ENCODE assay signal across 2 cellular contexts in the genomic region with DNA sequence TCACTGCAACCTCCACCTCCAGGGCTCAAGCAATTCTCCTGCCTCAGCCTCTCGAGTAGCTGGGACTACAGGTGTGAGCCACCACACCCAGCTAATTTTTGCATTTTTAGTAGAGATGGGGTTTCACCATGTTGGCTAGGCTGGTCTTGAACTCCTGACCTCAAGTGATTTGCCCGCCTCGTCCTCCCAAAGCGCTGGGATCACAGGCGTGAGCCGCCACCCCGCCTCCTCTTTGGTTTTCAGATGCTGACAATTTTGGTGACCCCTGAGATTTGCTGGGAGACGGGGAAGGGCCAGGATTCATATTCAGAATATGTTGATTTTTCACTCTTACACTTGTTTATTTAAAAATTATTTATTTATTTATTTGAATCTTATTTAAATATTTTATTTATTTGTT. TPM values are rescaled to one million over a fixed set of nuclear protein-coding genes. Genes with fewer than 3 reads are reported as not detected.
"Had no signal": no experiment of that assay in that cellular context is flagged by ENCODE, and none has a peak within 500 bp of the region (broad histone marks: within the 10 kb centered on the region; RNA-seq: fewer than 3 reads in every experiment).

No MANE protein-coding gene starts in this region.

RNA-seq across cellular contexts. Expression of a gene that starts 10.2 kb away (rescaled TPM):
- polyA plus RNA-seq: IgD-negative memory B cell had no signal

RNA-seq across cellular contexts. Expression of a gene that starts 28.2 kb away (rescaled TPM):
- total RNA-seq: IMR-90 had no signal
- polyA plus RNA-seq: IgD-negative memory B cell, IMR-90 had no signal
